Comparison of ENCODE assay signal across 13 cellular contexts in genomic region chr11:118838905-118839553, GRCh38. TPM values are rescaled to one million over a fixed set of nuclear protein-coding genes. Genes with fewer than 3 reads are reported as not detected.
DNase-seq lines count a peak whose midpoint lies in the region; ATAC-seq and TF ChIP-seq lines count a peak whose summit lies in the region.
"Had no signal": no experiment of that assay in that cellular context is flagged by ENCODE, and none has a peak within 500 bp of the region (broad histone marks: within the 10 kb centered on the region; RNA-seq: fewer than 3 reads in every experiment).

No MANE protein-coding gene starts in this region.

- peaks cover 28% of the 10 kb centered on the region for H3K4me1 Mint-ChIP-seq in activated CD4-positive, alpha-beta T cell treated with anti-CD3 and anti-CD28 coated beads, Interleukin-2, amount 10 ng/mL, durations not matched to agents 24 days and 14 days
- H3K4me1 Mint-ChIP-seq in stimulated activated memory B cell treated with anti-CD40 and anti-IgM and Interleukin-4, amounts not matched to agents 10 μg/mL and 1 μg/mL and 100 μg/mL, for 72 hours = peaks cover 57% of the 10 kb centered on the region

- H3K9me3 Mint-ChIP-seq in activated CD4-positive, alpha-beta T cell treated with anti-CD3 and anti-CD28 coated beads, Interleukin-2, amount 10 ng/mL, durations not matched to agents 24 days and 14 days = peaks cover 4% of the 10 kb centered on the region
- H3K9me3 Mint-ChIP-seq in stimulated activated memory B cell treated with anti-CD40 and anti-IgM and Interleukin-4, amounts not matched to agents 10 μg/mL and 1 μg/mL and 100 μg/mL, for 72 hours = no peaks in the 10 kb centered on the region

- no peaks in the 10 kb centered on the region for H3K36me3 ChIP-seq in PC-3 (ENCODE audit: low read depth, low read length)

- H2AFZ ChIP-seq in PC-3 (ENCODE audit: low read length) = no peak overlapping the region

- H3F3A ChIP-seq in PC-3 (ENCODE audit: low read length, unreplicated experiment) = no peaks in the 10 kb centered on the region

- no peak overlapping the region for H3K27ac ChIP-seq in PC-3 (ENCODE audit: low read length)

- no peaks in the 10 kb centered on the region for H3K9me2 ChIP-seq in PC-3 (replicated peaks; ENCODE audit: low read length)

- H3K4me2 ChIP-seq in PC-3 (ENCODE audit: low read length) = no peak overlapping the region

- no peak overlapping the region for H3K4me3 ChIP-seq in PC-3 (ENCODE audit: low read length)

- POLR2A ChIA-PET in PC-3 (lab: Charles Lee; ENCODE audit: unreplicated experiment) = no interaction called here

- no peak overlapping the region for H3K9ac ChIP-seq in PC-3 (ENCODE audit: low read length)

- H3K4me1 ChIP-seq in PC-3 (ENCODE audit: insufficient read depth, low read length) = no peaks in the 10 kb centered on the region

- H4K20me1 ChIP-seq in PC-3 (ENCODE audit: low read length) = no peaks in the 10 kb centered on the region

- H3K27me3 Mint-ChIP-seq in activated CD4-positive, alpha-beta T cell treated with anti-CD3 and anti-CD28 coated beads, Interleukin-2, amount 10 ng/mL, durations not matched to agents 24 days and 14 days = no peaks in the 10 kb centered on the region
- no peaks in the 10 kb centered on the region for H3K27me3 Mint-ChIP-seq in stimulated activated memory B cell treated with anti-CD40 and anti-IgM and Interleukin-4, amounts not matched to agents 10 μg/mL and 1 μg/mL and 100 μg/mL, for 72 hours

- H3K9me3 ChIP-seq in PC-3 (ENCODE audit: low read length) = no peaks in the 10 kb centered on the region

- no peak for TF ChIP-seq CTCF in PC-3 (conservative IDR thresholded peaks at IDR 0.05; ENCODE audit: low read depth, low read length)

- no peaks in the 10 kb centered on the region for H3K36me3 Mint-ChIP-seq in activated CD4-positive, alpha-beta T cell treated with anti-CD3 and anti-CD28 coated beads, Interleukin-2, amount 10 ng/mL, durations not matched to agents 24 days and 14 days (ENCODE audit: low read depth)
- no peaks in the 10 kb centered on the region for H3K36me3 Mint-ChIP-seq in stimulated activated memory B cell treated with anti-CD40 and anti-IgM and Interleukin-4, amounts not matched to agents 10 μg/mL and 1 μg/mL and 100 μg/mL, for 72 hours

- peak overlapping the region; percentile 14 for H3K27ac Mint-ChIP-seq in activated CD4-positive, alpha-beta T cell treated with anti-CD3 and anti-CD28 coated beads, Interleukin-2, amount 10 ng/mL, durations not matched to agents 24 days and 14 days
- H3K27ac Mint-ChIP-seq in stimulated activated memory B cell treated with anti-CD40 and anti-IgM and Interleukin-4, amounts not matched to agents 10 μg/mL and 1 μg/mL and 100 μg/mL, for 72 hours = peak overlapping the region; percentile 48

- no peak overlapping the region for H3K4me3 Mint-ChIP-seq in activated CD4-positive, alpha-beta T cell treated with anti-CD3 and anti-CD28 coated beads, Interleukin-2, amount 10 ng/mL, durations not matched to agents 24 days and 14 days
- H3K4me3 Mint-ChIP-seq in stimulated activated memory B cell treated with anti-CD40 and anti-IgM and Interleukin-4, amounts not matched to agents 10 μg/mL and 1 μg/mL and 100 μg/mL, for 72 hours = peak overlapping the region; percentile 1

- ATAC-seq in HG02642 (IDR thresholded peaks at IDR 0.05; ENCODE audit: poor library complexity, unreplicated experiment) = peak; percentile 66
- peak; percentile 92 for ATAC-seq in stimulated activated memory B cell treated with anti-CD40 and anti-IgM and Interleukin-4, amounts not matched to agents 10 μg/mL and 1 μg/mL and 100 μg/mL, for 72 hours
- ATAC-seq in PC-3 = no peak

- CTCF ChIA-PET in PC-3 (lab: Charles Lee) = no interaction called here

- no peaks in the 10 kb centered on the region for H3K79me2 ChIP-seq in PC-3 (ENCODE audit: low read length)

- no peak for DNase-seq in activated CD4-positive, alpha-beta T cell treated with anti-CD3 and anti-CD28 coated beads, Interleukin-2, amount 10 ng/mL, durations not matched to agents 24 days and 14 days
- DNase-seq in activated CD4-positive, alpha-beta T cell treated with anti-CD3 and anti-CD28 coated beads for 1 hour = no peak
- peak; percentile 87 for DNase-seq in NOMO-1 treated with DMSO at 0.1 percent for 48 hours (lab: John Stamatoyannopoulos, UW; ENCODE audit: unreplicated experiment)
- DNase-seq in NCI-H446 (lab: John Stamatoyannopoulos, UW) = no peak
- no peak for DNase-seq in PC-3
- no peak for DNase-seq in NK-92 treated with Interleukin-12 subunit alpha and Interleukin-12 subunit beta, amount 100 ng/mL, for 24 hours (lab: John Stamatoyannopoulos, UW)
- DNase-seq: activated CD4-positive, CD25-positive, alpha-beta regulatory T cell treated with anti-CD3 and anti-CD28 coated beads, Interleukin-2, amount 50 U/mL, for 72 hours; cortex of kidney; kidney glomerular epithelial cell; NCI-H2081; stimulated activated CD4-positive, alpha-beta T cell treated with anti-CD3 and anti-CD28 coated beads, Interleukin-2, amount 100 ng/mL, for 48 hours had no signal

- intact Hi-C loops in activated CD4-positive, alpha-beta T cell treated with anti-CD3 and anti-CD28 coated beads, Interleukin-2, amount 10 ng/mL, durations not matched to agents 24 days and 14 days (cut with micrococcal nuclease) = loop anchor here (2.0 kb wide), 1 partner anchor 44 kb away; the partner anchor contains the start of gene CXCR5
- intact Hi-C loops in PC-3 (cut with micrococcal nuclease) = no loop called here

- no peaks in the 10 kb centered on the region for H3K27me3 ChIP-seq in PC-3 (ENCODE audit: low read length)

- BruUV-seq in PC-3 (replicated peaks; lab: Mats Ljungman, UMichigan) = no TSS peak

RNA-seq across cellular contexts. Expression of gene CXCR5, which starts 44.7 kb away (rescaled TPM):
- 6.1 and 6.4 TPM in 2 replicates for total RNA-seq in activated CD4-positive, alpha-beta T cell treated with anti-CD3 and anti-CD28 coated beads, Interleukin-2, amount 10 ng/mL, durations not matched to agents 24 days and 14 days
- total RNA-seq in PC-3 (2014; rRNA removed) = not detected in 2 replicates

RNA-seq across cellular contexts. Expression of gene DDX6, which starts 48.1 kb away (rescaled TPM):
- 117 TPM in 2 replicates for total RNA-seq in activated CD4-positive, alpha-beta T cell treated with anti-CD3 and anti-CD28 coated beads, Interleukin-2, amount 10 ng/mL, durations not matched to agents 24 days and 14 days
- total RNA-seq in PC-3 (2014; rRNA removed) = 59.4 and 66.3 TPM in 2 replicates
